In the genomic region with DNA sequence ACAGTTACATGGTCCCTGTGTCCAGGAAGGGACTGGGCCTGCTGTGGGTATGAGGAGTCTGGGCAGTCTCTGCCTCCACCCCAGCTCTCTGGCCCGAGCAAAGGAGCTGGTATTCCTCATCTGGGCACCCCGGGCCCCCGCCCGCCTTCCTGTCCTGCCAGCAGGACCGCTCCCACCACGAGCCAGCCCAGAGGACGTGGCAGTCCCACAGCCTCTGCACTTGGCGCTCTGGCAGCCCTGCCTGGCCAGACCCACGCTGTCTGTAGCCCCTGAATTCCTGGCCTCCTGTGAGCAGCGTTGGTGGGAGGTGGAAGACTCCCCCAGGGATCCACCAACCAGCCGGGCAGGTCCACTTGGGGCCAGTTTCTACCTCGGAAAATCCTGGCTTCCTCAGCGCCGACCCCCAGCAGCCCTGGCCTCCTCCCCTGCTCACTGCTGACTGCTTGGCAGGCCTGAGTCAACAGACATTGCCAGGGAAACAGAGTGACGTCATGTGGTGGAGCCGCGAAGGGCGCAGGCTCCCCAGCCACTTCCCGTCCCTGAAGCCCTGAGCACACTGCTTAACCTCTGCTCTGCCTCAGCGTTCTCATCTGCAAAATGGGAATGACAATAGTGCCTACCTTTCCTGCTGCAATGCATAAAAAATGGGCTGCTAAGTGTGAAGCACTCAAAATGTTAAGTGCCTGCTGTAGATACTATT, we compare ENCODE assay signal across 1 cellular context.
TF ChIP-seq lines count a peak whose summit lies in the region.

No MANE protein-coding gene starts in this region.

TF ChIP-seq in HepG2, 621 proteins besides CTCF, POLR2A, EP300 and RAD21 (continued from another document and continues in another):
- TF ChIP-seq, protein P1, sequence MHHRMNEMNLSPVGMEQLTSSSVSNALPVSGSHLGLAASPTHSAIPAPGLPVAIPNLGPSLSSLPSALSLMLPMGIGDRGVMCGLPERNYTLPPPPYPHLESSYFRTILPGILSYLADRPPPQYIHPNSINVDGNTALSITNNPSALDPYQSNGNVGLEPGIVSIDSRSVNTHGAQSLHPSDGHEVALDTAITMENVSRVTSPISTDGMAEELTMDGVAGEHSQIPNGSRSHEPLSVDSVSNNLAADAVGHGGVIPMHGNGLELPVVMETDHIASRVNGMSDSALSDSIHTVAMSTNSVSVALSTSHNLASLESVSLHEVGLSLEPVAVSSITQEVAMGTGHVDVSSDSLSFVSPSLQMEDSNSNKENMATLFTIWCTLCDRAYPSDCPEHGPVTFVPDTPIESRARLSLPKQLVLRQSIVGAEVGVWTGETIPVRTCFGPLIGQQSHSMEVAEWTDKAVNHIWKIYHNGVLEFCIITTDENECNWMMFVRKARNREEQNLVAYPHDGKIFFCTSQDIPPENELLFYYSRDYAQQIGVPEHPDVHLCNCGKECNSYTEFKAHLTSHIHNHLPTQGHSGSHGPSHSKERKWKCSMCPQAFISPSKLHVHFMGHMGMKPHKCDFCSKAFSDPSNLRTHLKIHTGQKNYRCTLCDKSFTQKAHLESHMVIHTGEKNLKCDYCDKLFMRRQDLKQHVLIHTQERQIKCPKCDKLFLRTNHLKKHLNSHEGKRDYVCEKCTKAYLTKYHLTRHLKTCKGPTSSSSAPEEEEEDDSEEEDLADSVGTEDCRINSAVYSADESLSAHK (CRISPR knock-in tag; IDR thresholded peaks at IDR 0.05; ENCODE audit: borderline replicate concordance) = no peak
- TF ChIP-seq GABPB1 (CRISPR knock-in tag; IDR thresholded peaks at IDR 0.05) = peak; percentile 70
- TF ChIP-seq ZNF891 (CRISPR knock-in tag; IDR thresholded peaks at IDR 0.05) = 0 out of 2 replicates have a peak, but pooled peaks have one; percentile 51
- TF ChIP-seq MEIS1 (CRISPR knock-in tag; IDR thresholded peaks at IDR 0.05; ENCODE audit: borderline replicate concordance) = no peak
- TF ChIP-seq, protein P2, sequence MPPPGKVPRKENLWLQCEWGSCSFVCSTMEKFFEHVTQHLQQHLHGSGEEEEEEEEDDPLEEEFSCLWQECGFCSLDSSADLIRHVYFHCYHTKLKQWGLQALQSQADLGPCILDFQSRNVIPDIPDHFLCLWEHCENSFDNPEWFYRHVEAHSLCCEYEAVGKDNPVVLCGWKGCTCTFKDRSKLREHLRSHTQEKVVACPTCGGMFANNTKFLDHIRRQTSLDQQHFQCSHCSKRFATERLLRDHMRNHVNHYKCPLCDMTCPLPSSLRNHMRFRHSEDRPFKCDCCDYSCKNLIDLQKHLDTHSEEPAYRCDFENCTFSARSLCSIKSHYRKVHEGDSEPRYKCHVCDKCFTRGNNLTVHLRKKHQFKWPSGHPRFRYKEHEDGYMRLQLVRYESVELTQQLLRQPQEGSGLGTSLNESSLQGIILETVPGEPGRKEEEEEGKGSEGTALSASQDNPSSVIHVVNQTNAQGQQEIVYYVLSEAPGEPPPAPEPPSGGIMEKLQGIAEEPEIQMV (CRISPR knock-in tag; IDR thresholded peaks at IDR 0.05; ENCODE audit: low read depth) = no peak
- no peak for TF ChIP-seq ISX (CRISPR knock-in tag; conservative IDR thresholded peaks at IDR 0.05)
- TF ChIP-seq HNRNPK (IDR thresholded peaks at IDR 0.05; ENCODE audit: low read depth, low read length, poor library complexity, severe bottlenecking) = no peak
- no peak for TF ChIP-seq CEBPB (IDR thresholded peaks at IDR 0.05; ENCODE audit: borderline replicate concordance, low read depth, low read length)
- TF ChIP-seq ZSCAN31 (CRISPR knock-in tag; IDR thresholded peaks at IDR 0.05; ENCODE audit: low read depth) = no peak
- TF ChIP-seq CBX1 (IDR thresholded peaks at IDR 0.05; ENCODE audit: low read depth) = no peak
- TF ChIP-seq HNRNPLL (IDR thresholded peaks at IDR 0.05; ENCODE audit: low read depth, low read length, poor library complexity, severe bottlenecking) = no peak
- TF ChIP-seq, protein P3, sequence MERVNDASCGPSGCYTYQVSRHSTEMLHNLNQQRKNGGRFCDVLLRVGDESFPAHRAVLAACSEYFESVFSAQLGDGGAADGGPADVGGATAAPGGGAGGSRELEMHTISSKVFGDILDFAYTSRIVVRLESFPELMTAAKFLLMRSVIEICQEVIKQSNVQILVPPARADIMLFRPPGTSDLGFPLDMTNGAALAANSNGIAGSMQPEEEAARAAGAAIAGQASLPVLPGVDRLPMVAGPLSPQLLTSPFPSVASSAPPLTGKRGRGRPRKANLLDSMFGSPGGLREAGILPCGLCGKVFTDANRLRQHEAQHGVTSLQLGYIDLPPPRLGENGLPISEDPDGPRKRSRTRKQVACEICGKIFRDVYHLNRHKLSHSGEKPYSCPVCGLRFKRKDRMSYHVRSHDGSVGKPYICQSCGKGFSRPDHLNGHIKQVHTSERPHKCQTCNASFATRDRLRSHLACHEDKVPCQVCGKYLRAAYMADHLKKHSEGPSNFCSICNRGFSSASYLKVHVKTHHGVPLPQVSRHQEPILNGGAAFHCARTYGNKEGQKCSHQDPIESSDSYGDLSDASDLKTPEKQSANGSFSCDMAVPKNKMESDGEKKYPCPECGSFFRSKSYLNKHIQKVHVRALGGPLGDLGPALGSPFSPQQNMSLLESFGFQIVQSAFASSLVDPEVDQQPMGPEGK (CRISPR knock-in tag; IDR thresholded peaks at IDR 0.05) = no peak
- TF ChIP-seq ZNF432 (CRISPR knock-in tag; IDR thresholded peaks at IDR 0.05; ENCODE audit: borderline replicate concordance) = no peak
- TF ChIP-seq ZEB1 (IDR thresholded peaks at IDR 0.05; ENCODE audit: insufficient replicate concordance, low read depth) = no peak
- TF ChIP-seq KDM3A (CRISPR knock-in tag; IDR thresholded peaks at IDR 0.05; ENCODE audit: low read depth) = no peak
- peak; percentile 29; the same call in 1 of the 2 replicates for TF ChIP-seq THAP11 (CRISPR knock-in tag; IDR thresholded peaks at IDR 0.05)
- TF ChIP-seq, protein P4, sequence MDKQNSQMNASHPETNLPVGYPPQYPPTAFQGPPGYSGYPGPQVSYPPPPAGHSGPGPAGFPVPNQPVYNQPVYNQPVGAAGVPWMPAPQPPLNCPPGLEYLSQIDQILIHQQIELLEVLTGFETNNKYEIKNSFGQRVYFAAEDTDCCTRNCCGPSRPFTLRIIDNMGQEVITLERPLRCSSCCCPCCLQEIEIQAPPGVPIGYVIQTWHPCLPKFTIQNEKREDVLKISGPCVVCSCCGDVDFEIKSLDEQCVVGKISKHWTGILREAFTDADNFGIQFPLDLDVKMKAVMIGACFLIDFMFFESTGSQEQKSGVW (CRISPR knock-in tag; IDR thresholded peaks at IDR 0.05; ENCODE audit: borderline replicate concordance) = no peak
- TF ChIP-seq, protein P5, sequence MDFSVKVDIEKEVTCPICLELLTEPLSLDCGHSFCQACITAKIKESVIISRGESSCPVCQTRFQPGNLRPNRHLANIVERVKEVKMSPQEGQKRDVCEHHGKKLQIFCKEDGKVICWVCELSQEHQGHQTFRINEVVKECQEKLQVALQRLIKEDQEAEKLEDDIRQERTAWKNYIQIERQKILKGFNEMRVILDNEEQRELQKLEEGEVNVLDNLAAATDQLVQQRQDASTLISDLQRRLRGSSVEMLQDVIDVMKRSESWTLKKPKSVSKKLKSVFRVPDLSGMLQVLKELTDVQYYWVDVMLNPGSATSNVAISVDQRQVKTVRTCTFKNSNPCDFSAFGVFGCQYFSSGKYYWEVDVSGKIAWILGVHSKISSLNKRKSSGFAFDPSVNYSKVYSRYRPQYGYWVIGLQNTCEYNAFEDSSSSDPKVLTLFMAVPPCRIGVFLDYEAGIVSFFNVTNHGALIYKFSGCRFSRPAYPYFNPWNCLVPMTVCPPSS (IDR thresholded peaks at IDR 0.05) = no peak
- TF ChIP-seq RAD51 (IDR thresholded peaks at IDR 0.05; ENCODE audit: borderline replicate concordance) = no peak
- no peak for TF ChIP-seq U2AF1 (optimal IDR thresholded peaks at IDR 0.05; ENCODE audit: low read depth, low read length)
- TF ChIP-seq, protein P6, sequence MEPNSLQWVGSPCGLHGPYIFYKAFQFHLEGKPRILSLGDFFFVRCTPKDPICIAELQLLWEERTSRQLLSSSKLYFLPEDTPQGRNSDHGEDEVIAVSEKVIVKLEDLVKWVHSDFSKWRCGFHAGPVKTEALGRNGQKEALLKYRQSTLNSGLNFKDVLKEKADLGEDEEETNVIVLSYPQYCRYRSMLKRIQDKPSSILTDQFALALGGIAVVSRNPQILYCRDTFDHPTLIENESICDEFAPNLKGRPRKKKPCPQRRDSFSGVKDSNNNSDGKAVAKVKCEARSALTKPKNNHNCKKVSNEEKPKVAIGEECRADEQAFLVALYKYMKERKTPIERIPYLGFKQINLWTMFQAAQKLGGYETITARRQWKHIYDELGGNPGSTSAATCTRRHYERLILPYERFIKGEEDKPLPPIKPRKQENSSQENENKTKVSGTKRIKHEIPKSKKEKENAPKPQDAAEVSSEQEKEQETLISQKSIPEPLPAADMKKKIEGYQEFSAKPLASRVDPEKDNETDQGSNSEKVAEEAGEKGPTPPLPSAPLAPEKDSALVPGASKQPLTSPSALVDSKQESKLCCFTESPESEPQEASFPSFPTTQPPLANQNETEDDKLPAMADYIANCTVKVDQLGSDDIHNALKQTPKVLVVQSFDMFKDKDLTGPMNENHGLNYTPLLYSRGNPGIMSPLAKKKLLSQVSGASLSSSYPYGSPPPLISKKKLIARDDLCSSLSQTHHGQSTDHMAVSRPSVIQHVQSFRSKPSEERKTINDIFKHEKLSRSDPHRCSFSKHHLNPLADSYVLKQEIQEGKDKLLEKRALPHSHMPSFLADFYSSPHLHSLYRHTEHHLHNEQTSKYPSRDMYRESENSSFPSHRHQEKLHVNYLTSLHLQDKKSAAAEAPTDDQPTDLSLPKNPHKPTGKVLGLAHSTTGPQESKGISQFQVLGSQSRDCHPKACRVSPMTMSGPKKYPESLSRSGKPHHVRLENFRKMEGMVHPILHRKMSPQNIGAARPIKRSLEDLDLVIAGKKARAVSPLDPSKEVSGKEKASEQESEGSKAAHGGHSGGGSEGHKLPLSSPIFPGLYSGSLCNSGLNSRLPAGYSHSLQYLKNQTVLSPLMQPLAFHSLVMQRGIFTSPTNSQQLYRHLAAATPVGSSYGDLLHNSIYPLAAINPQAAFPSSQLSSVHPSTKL (CRISPR knock-in tag; IDR thresholded peaks at IDR 0.05) = no peak
- TF ChIP-seq ZC3H13 (CRISPR knock-in tag; IDR thresholded peaks at IDR 0.05) = no peak
- TF ChIP-seq, protein P7, sequence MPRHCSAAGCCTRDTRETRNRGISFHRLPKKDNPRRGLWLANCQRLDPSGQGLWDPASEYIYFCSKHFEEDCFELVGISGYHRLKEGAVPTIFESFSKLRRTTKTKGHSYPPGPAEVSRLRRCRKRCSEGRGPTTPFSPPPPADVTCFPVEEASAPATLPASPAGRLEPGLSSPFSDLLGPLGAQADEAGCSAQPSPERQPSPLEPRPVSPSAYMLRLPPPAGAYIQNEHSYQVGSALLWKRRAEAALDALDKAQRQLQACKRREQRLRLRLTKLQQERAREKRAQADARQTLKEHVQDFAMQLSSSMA (CRISPR knock-in tag; IDR thresholded peaks at IDR 0.05) = no peak
- TF ChIP-seq ZNF34 (CRISPR knock-in tag; IDR thresholded peaks at IDR 0.05; ENCODE audit: borderline replicate concordance) = no peak
- TF ChIP-seq HDAC6 (IDR thresholded peaks at IDR 0.05; ENCODE audit: low read depth, low read length) = no peak
- TF ChIP-seq NAIF1 (CRISPR knock-in tag; IDR thresholded peaks at IDR 0.05; ENCODE audit: borderline replicate concordance) = no peak
- TF ChIP-seq, protein P8, sequence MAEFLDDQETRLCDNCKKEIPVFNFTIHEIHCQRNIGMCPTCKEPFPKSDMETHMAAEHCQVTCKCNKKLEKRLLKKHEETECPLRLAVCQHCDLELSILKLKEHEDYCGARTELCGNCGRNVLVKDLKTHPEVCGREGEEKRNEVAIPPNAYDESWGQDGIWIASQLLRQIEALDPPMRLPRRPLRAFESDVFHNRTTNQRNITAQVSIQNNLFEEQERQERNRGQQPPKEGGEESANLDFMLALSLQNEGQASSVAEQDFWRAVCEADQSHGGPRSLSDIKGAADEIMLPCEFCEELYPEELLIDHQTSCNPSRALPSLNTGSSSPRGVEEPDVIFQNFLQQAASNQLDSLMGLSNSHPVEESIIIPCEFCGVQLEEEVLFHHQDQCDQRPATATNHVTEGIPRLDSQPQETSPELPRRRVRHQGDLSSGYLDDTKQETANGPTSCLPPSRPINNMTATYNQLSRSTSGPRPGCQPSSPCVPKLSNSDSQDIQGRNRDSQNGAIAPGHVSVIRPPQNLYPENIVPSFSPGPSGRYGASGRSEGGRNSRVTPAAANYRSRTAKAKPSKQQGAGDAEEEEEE (CRISPR knock-in tag; IDR thresholded peaks at IDR 0.05; ENCODE audit: borderline replicate concordance) = no peak
- no peak for TF ChIP-seq ESRRA (CRISPR knock-in tag; IDR thresholded peaks at IDR 0.05; ENCODE audit: low read depth)
- TF ChIP-seq ZNF24 (IDR thresholded peaks at IDR 0.05) = 0 out of 2 replicates have a peak, but pooled peaks have one; percentile 41
- 0 out of 2 replicates have a peak, but pooled peaks have one; percentile 21 for TF ChIP-seq MED1 (CRISPR knock-in tag; IDR thresholded peaks at IDR 0.05)
- TF ChIP-seq ZNF225 (CRISPR knock-in tag; IDR thresholded peaks at IDR 0.05) = no peak
- TF ChIP-seq AHR (CRISPR knock-in tag; IDR thresholded peaks at IDR 0.05) = no peak
- TF ChIP-seq, protein P9, sequence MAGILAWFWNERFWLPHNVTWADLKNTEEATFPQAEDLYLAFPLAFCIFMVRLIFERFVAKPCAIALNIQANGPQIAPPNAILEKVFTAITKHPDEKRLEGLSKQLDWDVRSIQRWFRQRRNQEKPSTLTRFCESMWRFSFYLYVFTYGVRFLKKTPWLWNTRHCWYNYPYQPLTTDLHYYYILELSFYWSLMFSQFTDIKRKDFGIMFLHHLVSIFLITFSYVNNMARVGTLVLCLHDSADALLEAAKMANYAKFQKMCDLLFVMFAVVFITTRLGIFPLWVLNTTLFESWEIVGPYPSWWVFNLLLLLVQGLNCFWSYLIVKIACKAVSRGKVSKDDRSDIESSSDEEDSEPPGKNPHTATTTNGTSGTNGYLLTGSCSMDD (CRISPR knock-in tag; IDR thresholded peaks at IDR 0.05) = no peak
- no peak for TF ChIP-seq RFXANK (CRISPR knock-in tag; IDR thresholded peaks at IDR 0.05)
